Comparison of ENCODE assay signal across 22 cellular contexts in the genomic region with DNA sequence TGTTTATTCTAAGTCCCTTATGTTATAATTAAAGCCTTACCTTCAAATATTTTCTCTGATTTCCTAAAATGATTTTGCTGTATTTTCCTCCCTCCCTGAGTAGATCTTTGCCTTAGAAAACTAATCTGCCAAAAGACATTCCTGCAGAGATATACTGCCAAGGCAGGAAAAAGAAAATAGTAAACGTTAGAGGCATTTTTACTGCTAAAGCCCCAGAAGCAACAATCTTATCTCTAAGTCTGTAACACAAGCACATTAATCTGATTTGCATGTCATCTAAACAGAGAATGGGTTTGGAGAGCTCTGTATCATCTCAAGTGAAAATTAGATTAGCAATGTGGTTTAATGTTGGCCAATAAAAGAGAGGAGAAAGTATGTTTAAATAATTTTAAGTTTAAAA.
DNase-seq lines count a peak whose midpoint lies in the region; ATAC-seq, FAIRE-seq and TF ChIP-seq lines count a peak whose summit lies in the region.
"Had no signal": no experiment of that assay in that cellular context is flagged by ENCODE, and none has a peak within 500 bp of the region (broad histone marks: within the 10 kb centered on the region; RNA-seq: fewer than 3 reads in every experiment).

No MANE protein-coding gene starts in this region.

- no peaks in the 10 kb centered on the region for H3F3A ChIP-seq in smooth muscle cell (ENCODE audit: low read depth)

- peaks cover 2% of the 10 kb centered on the region for H3K9me3 Mint-ChIP-seq in glutamatergic neuron (ENCODE audit: unreplicated experiment)
- H3K9me3 Mint-ChIP-seq: activated CD4-positive, alpha-beta T cell treated with anti-CD3 and anti-CD28 coated beads, Interleukin-2, amount 10 ng/mL, durations not matched to agents 24 days and 14 days had no signal

- H3K4me3 Mint-ChIP-seq in glutamatergic neuron (ENCODE audit: unreplicated experiment) = peak overlapping the region; percentile 60
- H3K4me3 Mint-ChIP-seq: activated CD4-positive, alpha-beta T cell treated with anti-CD3 and anti-CD28 coated beads, Interleukin-2, amount 10 ng/mL, durations not matched to agents 24 days and 14 days; activated CD8-positive, alpha-beta memory T cell treated with anti-CD3 and anti-CD28 coated beads, Interleukin-2, amount 10 ng/mL, durations not matched to agents 7 days and 5 days; CD4-positive, alpha-beta T cell had no signal

- TF ChIP-seq CTCF in glutamatergic neuron (IDR thresholded peaks at IDR 0.05; ENCODE audit: partially characterized antibody, unreplicated experiment) (no peak), smooth muscle cell (IDR thresholded peaks at IDR 0.05; ENCODE audit: borderline replicate concordance, insufficient read depth, poor library complexity, severe bottlenecking) (no peak), HepG2 (CRISPR knock-in tag; IDR thresholded peaks at IDR 0.05) (no peak)

- H3K4me2 ChIP-seq in smooth muscle cell (peak overlapping the region; percentile 66), HepG2 (ENCODE audit: low read depth, low read length) (no peak overlapping the region)
- H3K4me2 ChIP-seq: KMS-11 had no signal

- CTCF ChIA-PET in HepG2 (lab: Yijun Ruan, JAX; ENCODE audit: low intra/inter-chr PET ratio, low total read pairs) = no interaction called here

- POLR2A ChIA-PET in HepG2 (lab: Yijun Ruan, JAX) = no interaction called here

- H3K9ac ChIP-seq in adipocyte (ENCODE audit: low read length) = peak overlapping the region; percentile 73
- H3K9ac ChIP-seq in smooth muscle cell (ENCODE audit: low read depth) = no peak overlapping the region
- H3K9ac ChIP-seq in HepG2 (ENCODE audit: insufficient read depth, low read depth, low read length) = no peak overlapping the region
- H3K9ac ChIP-seq: KMS-11 had no signal

- WGBS in smooth muscle cell (ENCODE audit: low lambda C conversion rate) = 0% methylated on average over 1 of the region's 1 CpG
- WGBS in HepG2 (ENCODE audit: low lambda C conversion rate) = 0% methylated on average over 1 of the region's 1 CpG

- no peak for FAIRE-seq in HepG2 (lab: Jason Lieb, UNC)
- FAIRE-seq: GM18507, H54, TTC549 had no signal

- H3K9me3 ChIP-seq in adipocyte (ENCODE audit: control insufficient read depth, low read length) (no peaks in the 10 kb centered on the region), smooth muscle cell (replicated peaks; ENCODE audit: low read depth) (no peaks in the 10 kb centered on the region), HepG2 (ENCODE audit: low read length) (peaks cover 13% of the 10 kb centered on the region)

- TF ChIP-seq EP300 in HepG2 (IDR thresholded peaks at IDR 0.05; ENCODE audit: low read depth in 2 of 2, low read length in 2 of 2) = no peak
- TF ChIP-seq EP300 in HepG2 (CRISPR knock-in tag; IDR thresholded peaks at IDR 0.05; ENCODE audit: borderline replicate concordance) = no peak

- ATAC-seq in HepG2 = no peak
- ATAC-seq: activated CD8-positive, alpha-beta memory T cell treated with anti-CD3 and anti-CD28 coated beads, Interleukin-2, amount 10 ng/mL, durations not matched to agents 7 days and 5 days; esophagus mucosa; left lobe of liver had no signal

- H3K36me3 Mint-ChIP-seq in glutamatergic neuron (ENCODE audit: unreplicated experiment) = no peaks in the 10 kb centered on the region
- H3K36me3 Mint-ChIP-seq: activated CD8-positive, alpha-beta memory T cell treated with anti-CD3 and anti-CD28 coated beads, Interleukin-2, amount 10 ng/mL, durations not matched to agents 7 days and 5 days had no signal

- peak overlapping the region; percentile 74 for H3K27ac Mint-ChIP-seq in glutamatergic neuron (ENCODE audit: unreplicated experiment)
- H3K27ac Mint-ChIP-seq: activated CD4-positive, alpha-beta T cell treated with anti-CD3 and anti-CD28 coated beads, Interleukin-2, amount 10 ng/mL, durations not matched to agents 24 days and 14 days; activated CD8-positive, alpha-beta memory T cell treated with anti-CD3 and anti-CD28 coated beads, Interleukin-2, amount 10 ng/mL, durations not matched to agents 7 days and 5 days; CD4-positive, alpha-beta T cell had no signal

- no peak for TF ChIP-seq RAD21 in HepG2 (CRISPR knock-in tag; IDR thresholded peaks at IDR 0.05)

- BruUV-seq in HepG2 (replicated peaks; lab: Mats Ljungman, UMichigan) = no TSS peak

- H3K27me3 ChIP-seq in adipocyte (replicated peaks; ENCODE audit: control insufficient read depth, insufficient read depth, low read length) (no peaks in the 10 kb centered on the region), smooth muscle cell (ENCODE audit: low read depth) (no peaks in the 10 kb centered on the region), HepG2 (ENCODE audit: control insufficient read depth in 1 of 2, insufficient read depth in 2 of 2, low read length in 2 of 2) (no peaks in the 10 kb centered on the region; a peak in 1 of 5 replicates)

- H3K4me1 ChIP-seq in adipocyte (ENCODE audit: control insufficient read depth, insufficient read depth, low read length) (peaks cover 45% of the 10 kb centered on the region), smooth muscle cell (ENCODE audit: low read depth) (peaks cover 13% of the 10 kb centered on the region), HepG2 (ENCODE audit: insufficient read depth, low read length) (no peaks in the 10 kb centered on the region)

- no peaks in the 10 kb centered on the region for H3K27me3 Mint-ChIP-seq in glutamatergic neuron (ENCODE audit: unreplicated experiment)
- H3K27me3 Mint-ChIP-seq: activated CD4-positive, alpha-beta T cell treated with anti-CD3 and anti-CD28 coated beads, Interleukin-2, amount 10 ng/mL, durations not matched to agents 24 days and 14 days; activated CD8-positive, alpha-beta memory T cell treated with anti-CD3 and anti-CD28 coated beads, Interleukin-2, amount 10 ng/mL, durations not matched to agents 7 days and 5 days; CD4-positive, alpha-beta T cell had no signal

- DNase-seq in NCI-H226 (peak; percentile 83), adipocyte (ENCODE audit: low read depth) (peak; percentile 53), glutamatergic neuron (no peak), smooth muscle cell (lab: John Stamatoyannopoulos, UW; ENCODE audit: unreplicated experiment) (no peak), Ammon's horn (ENCODE audit: low spot score) (no peak), HepG2 (ENCODE audit: low spot score) (no peak), cardiac septum (ENCODE audit: low spot score) (no peak)
- DNase-seq: activated CD4-positive, alpha-beta T cell treated with anti-CD3 and anti-CD28 coated beads, Interleukin-2, amount 10 ng/mL, durations not matched to agents 24 days and 14 days; activated CD8-positive, alpha-beta memory T cell treated with anti-CD3 and anti-CD28 coated beads, Interleukin-2, amount 10 ng/mL, durations not matched to agents 7 days and 5 days; activated naive CD4-positive, alpha-beta T cell treated with anti-CD3 and anti-CD28 coated beads, Interleukin-2, amount 50 U/mL, for 16 hours; aorta; CD4-positive, alpha-beta T cell; DMS 273 treated with DMSO at 0.1 percent for 48 hours; NCI-H524 treated with DMSO at 0.1 percent for 48 hours; posterior cingulate gyrus; substantia nigra had no signal

- H4K20me1 ChIP-seq in smooth muscle cell (ENCODE audit: low read depth) (no peaks in the 10 kb centered on the region), HepG2 (ENCODE audit: insufficient read depth, low read length) (no peaks in the 10 kb centered on the region)

- peaks cover 52% of the 10 kb centered on the region for H3K4me1 Mint-ChIP-seq in glutamatergic neuron (ENCODE audit: low read depth, unreplicated experiment)
- H3K4me1 Mint-ChIP-seq: activated CD4-positive, alpha-beta T cell treated with anti-CD3 and anti-CD28 coated beads, Interleukin-2, amount 10 ng/mL, durations not matched to agents 24 days and 14 days; activated CD8-positive, alpha-beta memory T cell treated with anti-CD3 and anti-CD28 coated beads, Interleukin-2, amount 10 ng/mL, durations not matched to agents 7 days and 5 days had no signal

- peak overlapping the region; percentile 77 for H2AFZ ChIP-seq in smooth muscle cell (ENCODE audit: low read depth)
- H2AFZ ChIP-seq in HepG2 (ENCODE audit: low read length) = no peak overlapping the region

- no peaks in the 10 kb centered on the region for H3K79me2 ChIP-seq in smooth muscle cell (ENCODE audit: low read depth)
- no peaks in the 10 kb centered on the region for H3K79me2 ChIP-seq in HepG2 (ENCODE audit: insufficient read depth, low read length)

- H3K27ac ChIP-seq in smooth muscle cell (ENCODE audit: low read depth) (peak overlapping the region; percentile 59), HepG2 (ENCODE audit: extremely low read length, insufficient read depth, low read length) (no peak overlapping the region)
- H3K27ac ChIP-seq: KMS-11 had no signal

- H3K4me3 ChIP-seq in adipocyte (ENCODE audit: low read length) (peak overlapping the region; percentile 17), smooth muscle cell (no peak overlapping the region), HepG2 (replicated peaks in 1 of 3; ENCODE audit: insufficient read depth in 1 of 3, low read depth in 2 of 3, low read length in 3 of 3) (no peak overlapping the region)

- no peaks in the 10 kb centered on the region for H3K36me3 ChIP-seq in adipocyte (ENCODE audit: control insufficient read depth, insufficient read depth, low read length, severe bottlenecking)
- no peaks in the 10 kb centered on the region for H3K36me3 ChIP-seq in smooth muscle cell (ENCODE audit: low read depth)
- H3K36me3 ChIP-seq in HepG2 (replicated peaks in 1 of 2; ENCODE audit: control insufficient read depth in 1 of 2, insufficient read depth in 2 of 2, low read length in 2 of 2) = no peaks in the 10 kb centered on the region

- in situ Hi-C loops in HepG2 (cut with HindIII; ENCODE audit: extremely low pct_ligation_motif_present, low pct_unique_long_range_greater_than_20kb) = no loop called here

- intact Hi-C loops in HepG2 (cut with micrococcal nuclease; ENCODE audit: unreplicated experiment) = no loop called here
- intact Hi-C loops in cardiac septum (cut with DNase I) = no loop called here

- no peak for TF ChIP-seq POLR2A in HepG2 (IDR thresholded peaks at IDR 0.05; ENCODE audit: insufficient read depth in 1 of 2, low read depth in 2 of 2, low read length in 2 of 2)

TF ChIP-seq in HepG2, 621 proteins besides CTCF, POLR2A, EP300 and RAD21:
- no peak for TF ChIP-seq MIER3 (CRISPR knock-in tag; IDR thresholded peaks at IDR 0.05; ENCODE audit: borderline replicate concordance)
- TF ChIP-seq, protein P1, sequence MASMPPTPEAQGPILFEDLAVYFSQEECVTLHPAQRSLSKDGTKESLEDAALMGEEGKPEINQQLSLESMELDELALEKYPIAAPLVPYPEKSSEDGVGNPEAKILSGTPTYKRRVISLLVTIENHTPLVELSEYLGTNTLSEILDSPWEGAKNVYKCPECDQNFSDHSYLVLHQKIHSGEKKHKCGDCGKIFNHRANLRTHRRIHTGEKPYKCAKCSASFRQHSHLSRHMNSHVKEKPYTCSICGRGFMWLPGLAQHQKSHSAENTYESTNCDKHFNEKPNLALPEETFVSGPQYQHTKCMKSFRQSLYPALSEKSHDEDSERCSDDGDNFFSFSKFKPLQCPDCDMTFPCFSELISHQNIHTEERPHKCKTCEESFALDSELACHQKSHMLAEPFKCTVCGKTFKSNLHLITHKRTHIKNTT (CRISPR knock-in tag; IDR thresholded peaks at IDR 0.05) = no peak

Comparison
In these comparisons a context has a peak if more than half of its experiments do, and no peak if none do; other contexts are left out.
1. DNase-seq: peak in NCI-H226 (single experiment) and adipocyte (single experiment); none in glutamatergic neuron (single experiment), smooth muscle cell (single experiment), Ammon's horn (single experiment), HepG2 (single experiment) and cardiac septum (single experiment).